In genomic region chr19:49710372-49710951, GRCh38 we compare ENCODE assay signal across 1 cellular context.
TF ChIP-seq lines count a peak whose summit lies in the region.

No MANE protein-coding gene starts in this region.

TF ChIP-seq in K562, 482 proteins besides CTCF, POLR2A, EP300 and RAD21 (continued from another document and continues in another):
- TF ChIP-seq E2F8 (IDR thresholded peaks at IDR 0.05; ENCODE audit: low read depth, partially characterized antibody), result no peak
- peak in 1 of 2 experiments; percentile 45 for TF ChIP-seq E2F6 (IDR thresholded peaks at IDR 0.05; ENCODE audit: borderline replicate concordance in 1 of 2, extremely low read depth in 1 of 2, insufficient read depth in 1 of 2, insufficient read length in 1 of 2, low read depth in 1 of 2, low read length in 1 of 2, poor library complexity in 1 of 2, severe bottlenecking in 1 of 2)
- no peak for TF ChIP-seq STAG1 (CRISPR knock-in tag; IDR thresholded peaks at IDR 0.05; ENCODE audit: borderline replicate concordance)
- no peak for TF ChIP-seq ARHGAP35 (IDR thresholded peaks at IDR 0.05; ENCODE audit: partially characterized antibody)
- peak; percentile 35; the same call in 1 of the 2 replicates for TF ChIP-seq ETV5 (CRISPR knock-in tag; IDR thresholded peaks at IDR 0.05; ENCODE audit: low read depth)
- no peak for TF ChIP-seq E2F3 (CRISPR knock-in tag; IDR thresholded peaks at IDR 0.05)
- TF ChIP-seq HNRNPH1 (optimal IDR thresholded peaks at IDR 0.05; ENCODE audit: low read depth, low read length), result no peak
- TF ChIP-seq BCL6 (CRISPR knock-in tag; IDR thresholded peaks at IDR 0.05), result no peak
- TF ChIP-seq IFI16 (CRISPR knock-in tag; IDR thresholded peaks at IDR 0.05), result no peak
- TF ChIP-seq CBFA2T2 (conservative IDR thresholded peaks at IDR 0.05), result peak; percentile 4; the same call in 1 of the 2 replicates
- TF ChIP-seq HMBOX1 (IDR thresholded peaks at IDR 0.05), result no peak
- TF ChIP-seq NRF1 (conservative IDR thresholded peaks at IDR 0.05 in 1 of 2, IDR thresholded peaks at IDR 0.05 in 1 of 2), result no peak
- TF ChIP-seq MAX (CRISPR knock-in tag; IDR thresholded peaks at IDR 0.05), result peak; percentile 13; the same call in 1 of the 2 replicates
- no peak for TF ChIP-seq ILK (tag; IDR thresholded peaks at IDR 0.05; ENCODE audit: borderline replicate concordance, low read depth)
- no peak for TF ChIP-seq MTA3 (IDR thresholded peaks at IDR 0.05; ENCODE audit: borderline replicate concordance)
- no peak for TF ChIP-seq HDAC1 (IDR thresholded peaks at IDR 0.05)
- TF ChIP-seq KHSRP (IDR thresholded peaks at IDR 0.05), result no peak
- TF ChIP-seq NR3C1 (CRISPR knock-in tag; IDR thresholded peaks at IDR 0.05), result no peak
- no peak for TF ChIP-seq TFE3 (CRISPR knock-in tag; IDR thresholded peaks at IDR 0.05)
- no peak for TF ChIP-seq ZNF609 (CRISPR knock-in tag; IDR thresholded peaks at IDR 0.05; ENCODE audit: borderline replicate concordance)
- peak; percentile 34 for TF ChIP-seq CBFA2T3 (IDR thresholded peaks at IDR 0.05)
- no peak for TF ChIP-seq FOXJ2 (tag; IDR thresholded peaks at IDR 0.05)
- no peak for TF ChIP-seq ZNF740 (CRISPR knock-in tag; IDR thresholded peaks at IDR 0.05)
- TF ChIP-seq ZNF740 (tag; IDR thresholded peaks at IDR 0.05), result no peak
- no peak for TF ChIP-seq TAF7 (tag; IDR thresholded peaks at IDR 0.05)
- TF ChIP-seq DIDO1 (tag; IDR thresholded peaks at IDR 0.05; ENCODE audit: low read depth), result no peak
- TF ChIP-seq CXXC5 (CRISPR knock-in tag; IDR thresholded peaks at IDR 0.05), result no peak
- no peak for TF ChIP-seq DNMT1 (IDR thresholded peaks at IDR 0.05)
- no peak for TF ChIP-seq SNIP1 (IDR thresholded peaks at IDR 0.05; ENCODE audit: low read depth)
- TF ChIP-seq SIN3A (IDR thresholded peaks at IDR 0.05; ENCODE audit: borderline replicate concordance in 2 of 2, control insufficient read depth in 1 of 2, low read depth in 2 of 2, low read length in 2 of 2), result no peak
- no peak for TF ChIP-seq MLX (CRISPR knock-in tag; conservative IDR thresholded peaks at IDR 0.05)
- TF ChIP-seq RNF219 (CRISPR knock-in tag; IDR thresholded peaks at IDR 0.05), result no peak
- TF ChIP-seq ZNF780A (CRISPR knock-in tag; IDR thresholded peaks at IDR 0.05), result no peak
- TF ChIP-seq HMGXB4 (CRISPR knock-in tag; IDR thresholded peaks at IDR 0.05), result no peak
- no peak for TF ChIP-seq ZNF77 (CRISPR knock-in tag; IDR thresholded peaks at IDR 0.05)
- TF ChIP-seq HDAC6 (IDR thresholded peaks at IDR 0.05; ENCODE audit: low read depth, low read length), result no peak
- TF ChIP-seq ZNF584 (CRISPR knock-in tag; IDR thresholded peaks at IDR 0.05; ENCODE audit: low read depth), result 0 out of 2 replicates have a peak, but pooled peaks have one; percentile 43
- no peak for TF ChIP-seq BRD4 (IDR thresholded peaks at IDR 0.05)
- TF ChIP-seq ZNF124 (CRISPR knock-in tag; IDR thresholded peaks at IDR 0.05), result no peak
- TF ChIP-seq MCM3 (IDR thresholded peaks at IDR 0.05), result no peak
- no peak for TF ChIP-seq ZNF717 (CRISPR knock-in tag; IDR thresholded peaks at IDR 0.05)
- TF ChIP-seq HDAC2 (IDR thresholded peaks at IDR 0.05), result no peak
- no peak for TF ChIP-seq ZNF436 (CRISPR knock-in tag; IDR thresholded peaks at IDR 0.05)
- TF ChIP-seq RB1 (IDR thresholded peaks at IDR 0.05; ENCODE audit: low read depth), result no peak
- no peak for TF ChIP-seq ELK1 (CRISPR knock-in tag; IDR thresholded peaks at IDR 0.05)
- TF ChIP-seq SUPT5H (IDR thresholded peaks at IDR 0.05), result no peak
